In genomic region chr1:223707270-223708000, GRCh38 we compare ENCODE assay signal across 8 cellular contexts. TPM values are rescaled to one million over a fixed set of nuclear protein-coding genes. Genes with fewer than 3 reads are reported as not detected.
DNase-seq lines count a peak whose midpoint lies in the region; ATAC-seq and TF ChIP-seq lines count a peak whose summit lies in the region.

No MANE protein-coding gene starts in this region.

- DNase-seq in activated naive CD4-positive, alpha-beta T cell treated with anti-CD3 and anti-CD28 coated beads, Interleukin-2, amount 10 ng/mL, durations not matched to agents 7 days and 5 days = no peak
- DNase-seq in SK-N-SH = no peak
- DNase-seq in Right ventricle myocardium superior = peak; percentile 63
- DNase-seq in NCI-H1048 (lab: John Stamatoyannopoulos, UW) = no peak

- POLR2A ChIA-PET in SK-N-SH (lab: Yijun Ruan, JAX) = no interaction called here

- H4K20me1 ChIP-seq in SK-N-SH (ENCODE audit: insufficient read depth) = no peaks in the 10 kb centered on the region

- peaks cover 16% of the 10 kb centered on the region for H3K79me2 ChIP-seq in SK-N-SH (ENCODE audit: insufficient read depth)

- no peaks in the 10 kb centered on the region for H3K9me3 ChIP-seq in SK-N-SH

- no peaks in the 10 kb centered on the region for H3K36me3 Mint-ChIP-seq in activated naive CD4-positive, alpha-beta T cell treated with anti-CD3 and anti-CD28 coated beads, Interleukin-2, amount 50 U/mL, for 24 hours
- no peaks in the 10 kb centered on the region for H3K36me3 Mint-ChIP-seq in activated naive CD4-positive, alpha-beta T cell treated with anti-CD3 and anti-CD28 coated beads, Interleukin-2, amount 10 ng/mL, durations not matched to agents 7 days and 5 days

- H3K4me2 ChIP-seq in SK-N-SH = peak overlapping the region; percentile 68

- H2AFZ ChIP-seq in SK-N-SH (ENCODE audit: low read depth) = no peak overlapping the region; the same call in 1 of the 2 replicates

- no peak overlapping the region for H3K4me3 Mint-ChIP-seq in activated naive CD4-positive, alpha-beta T cell treated with anti-CD3 and anti-CD28 coated beads, Interleukin-2, amount 50 U/mL, for 24 hours
- H3K4me3 Mint-ChIP-seq in activated naive CD4-positive, alpha-beta T cell treated with anti-CD3 and anti-CD28 coated beads, Interleukin-2, amount 10 ng/mL, durations not matched to agents 7 days and 5 days = no peak overlapping the region

- H3K27me3 Mint-ChIP-seq in activated naive CD4-positive, alpha-beta T cell treated with anti-CD3 and anti-CD28 coated beads, Interleukin-2, amount 50 U/mL, for 24 hours = no peaks in the 10 kb centered on the region
- H3K27me3 Mint-ChIP-seq in activated naive CD4-positive, alpha-beta T cell treated with anti-CD3 and anti-CD28 coated beads, Interleukin-2, amount 10 ng/mL, durations not matched to agents 7 days and 5 days = peaks cover 35% of the 10 kb centered on the region

- CTCF ChIA-PET in activated naive CD4-positive, alpha-beta T cell treated with anti-CD3 and anti-CD28 coated beads, Interleukin-2, amount 10 ng/mL, durations not matched to agents 7 days and 5 days (lab: Charles Lee) = interaction anchor here (0.8 to 3.9 kb wide), 4 partner anchors 8 to 41 kb away, joined by 3 to 24 read pairs (median 4); no protein-coding TSS in a partner anchor
- CTCF ChIA-PET in SK-N-SH (lab: Yijun Ruan, JAX) = interaction anchor here (0.6 to 5.3 kb wide), 7 partner anchors 9 to 627 kb away, joined by 3 to 35 read pairs (median 4); no protein-coding TSS in a partner anchor

- peak; percentile 70 for ATAC-seq in Right ventricle myocardium superior (ENCODE audit: poor library complexity)
- ATAC-seq in HG02610 (IDR thresholded peaks at IDR 0.05; ENCODE audit: unreplicated experiment) = no peak
- ATAC-seq in GM21381 (IDR thresholded peaks at IDR 0.05; ENCODE audit: unreplicated experiment) = no peak

- intact Hi-C loops in Right ventricle myocardium superior (cut with DNase I) = no loop called here

- TF ChIP-seq EP300 in SK-N-SH (IDR thresholded peaks at IDR 0.05; ENCODE audit: borderline replicate concordance in 1 of 2, low read depth in 1 of 2, low read length in 1 of 2) = peak; percentile 15 to 85; a peak in 3 of 4 replicates

- H3F3A ChIP-seq in SK-N-SH (replicated peaks; ENCODE audit: insufficient read depth) = peaks cover 44% of the 10 kb centered on the region

- H3K27ac ChIP-seq in SK-N-SH (ENCODE audit: low read depth in 2 of 2, low read length in 1 of 2) (peak overlapping the region; percentile 62 to 97; a peak in 3 of 4 replicates), skin epidermis (peak overlapping the region in 20 of 21 experiments; percentile 48 to 91 (median 74))

- H3K4me1 ChIP-seq in SK-N-SH (ENCODE audit: control insufficient read depth in 1 of 2, insufficient read depth in 2 of 2, low read depth in 1 of 2, low read length in 1 of 2) = peaks cover 13 to 64% of the 10 kb centered on the region in 2 experiments; a peak in 3 of 4 replicates

- H3K9me3 Mint-ChIP-seq in activated naive CD4-positive, alpha-beta T cell treated with anti-CD3 and anti-CD28 coated beads, Interleukin-2, amount 50 U/mL, for 24 hours = no peaks in the 10 kb centered on the region
- H3K9me3 Mint-ChIP-seq in activated naive CD4-positive, alpha-beta T cell treated with anti-CD3 and anti-CD28 coated beads, Interleukin-2, amount 10 ng/mL, durations not matched to agents 7 days and 5 days = no peaks in the 10 kb centered on the region

- no peak for TF ChIP-seq CTCF in SK-N-SH (IDR thresholded peaks at IDR 0.05)

- 9% methylated on average over 6 of the region's 6 CpGs for WGBS in SK-N-SH (ENCODE audit: low lambda C conversion rate)

- peaks cover 44% of the 10 kb centered on the region for H3K4me1 Mint-ChIP-seq in activated naive CD4-positive, alpha-beta T cell treated with anti-CD3 and anti-CD28 coated beads, Interleukin-2, amount 50 U/mL, for 24 hours
- H3K4me1 Mint-ChIP-seq in activated naive CD4-positive, alpha-beta T cell treated with anti-CD3 and anti-CD28 coated beads, Interleukin-2, amount 10 ng/mL, durations not matched to agents 7 days and 5 days = peaks cover 25% of the 10 kb centered on the region

- no peak for TF ChIP-seq RAD21 in SK-N-SH (IDR thresholded peaks at IDR 0.05; ENCODE audit: low read length)

- H3K9me2 ChIP-seq in SK-N-SH = no peaks in the 10 kb centered on the region

- no peaks in the 10 kb centered on the region for H3K27me3 ChIP-seq in SK-N-SH (ENCODE audit: insufficient read depth)

- H3K27ac Mint-ChIP-seq in activated naive CD4-positive, alpha-beta T cell treated with anti-CD3 and anti-CD28 coated beads, Interleukin-2, amount 50 U/mL, for 24 hours = peak overlapping the region; percentile 88
- no peak overlapping the region for H3K27ac Mint-ChIP-seq in activated naive CD4-positive, alpha-beta T cell treated with anti-CD3 and anti-CD28 coated beads, Interleukin-2, amount 10 ng/mL, durations not matched to agents 7 days and 5 days

- peak overlapping the region; percentile 67 for H3K9ac ChIP-seq in SK-N-SH

- H3K4me3 ChIP-seq in SK-N-SH (ENCODE audit: low read depth in 2 of 2, low read length in 1 of 2) (peak overlapping the region in 1 of 2 experiments; percentile 36; a peak in 3 of 4 replicates), skin epidermis (no peak overlapping the region)

- H3K36me3 ChIP-seq in SK-N-SH (replicated peaks in 1 of 2; ENCODE audit: control insufficient read depth in 1 of 2, insufficient read depth in 2 of 2, low read length in 1 of 2) = no peaks in the 10 kb centered on the region

TF ChIP-seq in SK-N-SH, 30 proteins besides CTCF, POLR2A, EP300 and RAD21 (continues in another document):
- TF ChIP-seq JUND (IDR thresholded peaks at IDR 0.05) (peak; percentile 99), TAF1 (IDR thresholded peaks at IDR 0.05; ENCODE audit: borderline replicate concordance, low read depth, low read length) (peak; percentile 13; the same call in 1 of the 2 replicates), MXI1 (IDR thresholded peaks at IDR 0.05; ENCODE audit: low read depth, low read length) (no peak), ELF1 (IDR thresholded peaks at IDR 0.05) (peak; percentile 64), EZH2phosphoT487 (IDR thresholded peaks at IDR 0.05; ENCODE audit: borderline replicate concordance, low read depth) (no peak), MAX (IDR thresholded peaks at IDR 0.05; ENCODE audit: low read depth) (peak; percentile 68), RXRA (IDR thresholded peaks at IDR 0.05; ENCODE audit: borderline replicate concordance, low read depth) (peak; percentile 89), SIN3A (IDR thresholded peaks at IDR 0.05; ENCODE audit: borderline replicate concordance, low read depth, low read length) (peak; percentile 83; the same call in 1 of the 2 replicates), MEF2A (IDR thresholded peaks at IDR 0.05; ENCODE audit: borderline replicate concordance, low read depth) (no peak), IRF3 (IDR thresholded peaks at IDR 0.05; ENCODE audit: low read depth, low read length) (no peak), NFIC (IDR thresholded peaks at IDR 0.05; ENCODE audit: borderline replicate concordance) (peak; percentile 67; the same call in 1 of the 2 replicates), NRF1 (IDR thresholded peaks at IDR 0.05; ENCODE audit: low read depth, low read length) (no peak), FOSL2 (IDR thresholded peaks at IDR 0.05; ENCODE audit: borderline replicate concordance, low read depth) (peak; percentile 100), TEAD4 (IDR thresholded peaks at IDR 0.05; ENCODE audit: borderline replicate concordance, insufficient read depth) (peak; percentile 59; the same call in 1 of the 2 replicates), FOXJ3 (CRISPR knock-in tag; IDR thresholded peaks at IDR 0.05) (no peak)

RNA-seq across cellular contexts. Expression of gene CAPN2, which starts 4.9 kb away (rescaled TPM):
- 208 and 209 TPM in 2 replicates for polyA plus RNA-seq in SK-N-SH (2012; rRNA removed)
- polyA plus RNA-seq in SK-N-SH (2012; cell fraction: cytosol; rRNA removed) = 177 and 181 TPM in 2 replicates
- 432 and 454 TPM in 2 replicates for polyA plus RNA-seq in SK-N-SH (2012; cell fraction: nucleus; rRNA removed)
- total RNA-seq in Right ventricle myocardium superior = 72.6 TPM

RNA-seq across cellular contexts. Expression of gene CAPN8, which starts 41.9 kb away (rescaled TPM):
- not detected in 2 replicates for polyA plus RNA-seq in SK-N-SH (2012; rRNA removed)
- not detected in 2 replicates for polyA plus RNA-seq in SK-N-SH (2012; cell fraction: cytosol; rRNA removed)
- 0.04 and 0.11 TPM in 2 replicates for polyA plus RNA-seq in SK-N-SH (2012; cell fraction: nucleus; rRNA removed)
- total RNA-seq in Right ventricle myocardium superior = not detected
